In the genomic region with DNA sequence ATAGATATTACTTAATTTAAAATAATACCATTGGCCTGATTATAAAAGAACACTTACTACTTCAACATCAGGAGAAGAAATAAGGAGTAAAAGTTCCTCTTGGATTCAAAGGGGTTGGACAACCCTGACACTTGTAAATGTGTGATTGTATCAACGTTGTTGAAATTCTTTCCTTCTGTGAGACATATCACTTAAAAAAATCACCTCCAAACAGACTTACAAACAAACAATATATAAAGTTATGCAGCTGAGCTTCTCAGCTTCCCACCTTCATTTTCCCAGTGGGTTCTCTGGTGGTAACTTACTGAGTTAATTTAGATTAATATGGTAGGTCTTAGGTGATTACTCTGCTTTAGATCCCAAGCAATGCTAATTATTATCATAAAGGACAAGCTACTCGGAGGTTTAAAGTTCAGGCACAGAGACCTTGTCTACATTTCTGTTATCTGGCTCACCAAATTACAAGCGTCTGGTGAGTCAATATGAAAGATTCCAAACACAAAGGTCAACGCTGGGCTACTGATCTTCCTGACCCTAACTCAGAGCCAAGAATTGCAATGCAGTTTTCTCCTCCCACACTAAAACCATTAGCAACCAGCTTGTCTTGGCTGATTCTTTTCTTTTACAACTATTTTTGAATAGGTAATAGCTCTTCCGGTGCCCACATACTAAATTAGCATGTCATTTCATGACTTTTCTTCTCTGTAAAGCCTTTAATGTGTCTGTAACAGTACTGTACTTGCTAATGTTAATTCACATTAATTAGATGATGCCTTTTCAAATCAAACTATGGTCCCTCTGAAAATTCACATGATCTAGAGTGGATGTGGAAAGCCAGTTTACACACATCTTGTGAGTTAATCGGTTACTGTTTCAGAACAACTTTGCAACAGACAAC, we compare ENCODE assay signal across 2 cellular contexts.
TF ChIP-seq lines count a peak whose summit lies in the region.

No MANE protein-coding gene starts in this region.

TF ChIP-seq in K562, 482 proteins besides CTCF, POLR2A, EP300 and RAD21 (continued from another document):
- peak in 1 of 2 experiments; percentile 62; a peak in 2 of 4 replicates for TF ChIP-seq FOXA3 (CRISPR knock-in tag; conservative IDR thresholded peaks at IDR 0.05 in 1 of 2, IDR thresholded peaks at IDR 0.05 in 1 of 2)
- peak; percentile 55; the same call in 1 of the 2 replicates for TF ChIP-seq JUND (IDR thresholded peaks at IDR 0.05; ENCODE audit: borderline replicate concordance, low read depth, low read length)
- TF ChIP-seq JUND (tag; IDR thresholded peaks at IDR 0.05; ENCODE audit: borderline replicate concordance, low read depth, low read length) = peak; percentile 27; the same call in 1 of the 3 replicates
- no peak for TF ChIP-seq MAFK (IDR thresholded peaks at IDR 0.05; ENCODE audit: low read length)
- TF ChIP-seq HDAC1 (IDR thresholded peaks at IDR 0.05) = no peak
- no peak for TF ChIP-seq HCFC1 (IDR thresholded peaks at IDR 0.05; ENCODE audit: low read depth, low read length)
- TF ChIP-seq MTA3 (IDR thresholded peaks at IDR 0.05; ENCODE audit: borderline replicate concordance) = no peak
- TF ChIP-seq, protein P1, sequence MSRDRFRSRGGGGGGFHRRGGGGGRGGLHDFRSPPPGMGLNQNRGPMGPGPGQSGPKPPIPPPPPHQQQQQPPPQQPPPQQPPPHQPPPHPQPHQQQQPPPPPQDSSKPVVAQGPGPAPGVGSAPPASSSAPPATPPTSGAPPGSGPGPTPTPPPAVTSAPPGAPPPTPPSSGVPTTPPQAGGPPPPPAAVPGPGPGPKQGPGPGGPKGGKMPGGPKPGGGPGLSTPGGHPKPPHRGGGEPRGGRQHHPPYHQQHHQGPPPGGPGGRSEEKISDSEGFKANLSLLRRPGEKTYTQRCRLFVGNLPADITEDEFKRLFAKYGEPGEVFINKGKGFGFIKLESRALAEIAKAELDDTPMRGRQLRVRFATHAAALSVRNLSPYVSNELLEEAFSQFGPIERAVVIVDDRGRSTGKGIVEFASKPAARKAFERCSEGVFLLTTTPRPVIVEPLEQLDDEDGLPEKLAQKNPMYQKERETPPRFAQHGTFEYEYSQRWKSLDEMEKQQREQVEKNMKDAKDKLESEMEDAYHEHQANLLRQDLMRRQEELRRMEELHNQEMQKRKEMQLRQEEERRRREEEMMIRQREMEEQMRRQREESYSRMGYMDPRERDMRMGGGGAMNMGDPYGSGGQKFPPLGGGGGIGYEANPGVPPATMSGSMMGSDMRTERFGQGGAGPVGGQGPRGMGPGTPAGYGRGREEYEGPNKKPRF (IDR thresholded peaks at IDR 0.05; ENCODE audit: low read depth, low read length) = no peak
- no peak for TF ChIP-seq TAF1 (IDR thresholded peaks at IDR 0.05; ENCODE audit: control insufficient read depth, extremely low read depth, insufficient read depth, low read length, severe bottlenecking)
- TF ChIP-seq MAFF (IDR thresholded peaks at IDR 0.05; ENCODE audit: low read length) = no peak
- TF ChIP-seq KLF16 (IDR thresholded peaks at IDR 0.05) = peak; percentile 64
- TF ChIP-seq, protein P2, sequence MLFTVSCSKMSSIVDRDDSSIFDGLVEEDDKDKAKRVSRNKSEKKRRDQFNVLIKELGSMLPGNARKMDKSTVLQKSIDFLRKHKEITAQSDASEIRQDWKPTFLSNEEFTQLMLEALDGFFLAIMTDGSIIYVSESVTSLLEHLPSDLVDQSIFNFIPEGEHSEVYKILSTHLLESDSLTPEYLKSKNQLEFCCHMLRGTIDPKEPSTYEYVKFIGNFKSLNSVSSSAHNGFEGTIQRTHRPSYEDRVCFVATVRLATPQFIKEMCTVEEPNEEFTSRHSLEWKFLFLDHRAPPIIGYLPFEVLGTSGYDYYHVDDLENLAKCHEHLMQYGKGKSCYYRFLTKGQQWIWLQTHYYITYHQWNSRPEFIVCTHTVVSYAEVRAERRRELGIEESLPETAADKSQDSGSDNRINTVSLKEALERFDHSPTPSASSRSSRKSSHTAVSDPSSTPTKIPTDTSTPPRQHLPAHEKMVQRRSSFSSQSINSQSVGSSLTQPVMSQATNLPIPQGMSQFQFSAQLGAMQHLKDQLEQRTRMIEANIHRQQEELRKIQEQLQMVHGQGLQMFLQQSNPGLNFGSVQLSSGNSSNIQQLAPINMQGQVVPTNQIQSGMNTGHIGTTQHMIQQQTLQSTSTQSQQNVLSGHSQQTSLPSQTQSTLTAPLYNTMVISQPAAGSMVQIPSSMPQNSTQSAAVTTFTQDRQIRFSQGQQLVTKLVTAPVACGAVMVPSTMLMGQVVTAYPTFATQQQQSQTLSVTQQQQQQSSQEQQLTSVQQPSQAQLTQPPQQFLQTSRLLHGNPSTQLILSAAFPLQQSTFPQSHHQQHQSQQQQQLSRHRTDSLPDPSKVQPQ (CRISPR knock-in tag; IDR thresholded peaks at IDR 0.05; ENCODE audit: borderline replicate concordance) = no peak
- TF ChIP-seq SREBF2 (CRISPR knock-in tag; IDR thresholded peaks at IDR 0.05) = no peak
- TF ChIP-seq ZNF408 (CRISPR knock-in tag; IDR thresholded peaks at IDR 0.05; ENCODE audit: low read depth) = no peak
- TF ChIP-seq PHF20 (IDR thresholded peaks at IDR 0.05; ENCODE audit: partially characterized antibody) = no peak
- peak; percentile 59 for TF ChIP-seq NFIC (IDR thresholded peaks at IDR 0.05)
- TF ChIP-seq, protein P3, sequence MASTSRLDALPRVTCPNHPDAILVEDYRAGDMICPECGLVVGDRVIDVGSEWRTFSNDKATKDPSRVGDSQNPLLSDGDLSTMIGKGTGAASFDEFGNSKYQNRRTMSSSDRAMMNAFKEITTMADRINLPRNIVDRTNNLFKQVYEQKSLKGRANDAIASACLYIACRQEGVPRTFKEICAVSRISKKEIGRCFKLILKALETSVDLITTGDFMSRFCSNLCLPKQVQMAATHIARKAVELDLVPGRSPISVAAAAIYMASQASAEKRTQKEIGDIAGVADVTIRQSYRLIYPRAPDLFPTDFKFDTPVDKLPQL (IDR thresholded peaks at IDR 0.05; ENCODE audit: extremely low read depth, insufficient read length) = no peak
- TF ChIP-seq MYC (IDR thresholded peaks at IDR 0.05; ENCODE audit: low read depth, low read length) = no peak
- TF ChIP-seq MYC (CRISPR knock-in tag; IDR thresholded peaks at IDR 0.05; ENCODE audit: borderline replicate concordance, low read depth) = no peak
- no peak for TF ChIP-seq CBX2 (IDR thresholded peaks at IDR 0.05; ENCODE audit: insufficient read depth, low read length, poor library complexity, severe bottlenecking)
- TF ChIP-seq L3MBTL2 (IDR thresholded peaks at IDR 0.05) = no peak
- TF ChIP-seq HDAC3 (IDR thresholded peaks at IDR 0.05; ENCODE audit: borderline replicate concordance, partially characterized antibody) = no peak
- TF ChIP-seq ZC3H11A (IDR thresholded peaks at IDR 0.05; ENCODE audit: low read depth, low read length) = no peak
- TF ChIP-seq MBD2 (IDR thresholded peaks at IDR 0.05; ENCODE audit: borderline replicate concordance, low read depth) = no peak
- TF ChIP-seq FOXP1 (CRISPR knock-in tag; IDR thresholded peaks at IDR 0.05) = no peak
- TF ChIP-seq NFE2L1 (tag; IDR thresholded peaks at IDR 0.05; ENCODE audit: borderline replicate concordance, low read depth) = no peak
- peak; percentile 74 for TF ChIP-seq ARID1B (IDR thresholded peaks at IDR 0.05)

TF ChIP-seq in HepG2, 621 proteins besides CTCF, POLR2A, EP300 and RAD21 (continued from another document and continues in another):
- TF ChIP-seq ASH2L (IDR thresholded peaks at IDR 0.05; ENCODE audit: insufficient read length, low read depth, low read length) = peak; percentile 88
- peak; percentile 80; the same call in 1 of the 2 replicates for TF ChIP-seq SALL1 (CRISPR knock-in tag; IDR thresholded peaks at IDR 0.05)
- peak; percentile 36; the same call in 1 of the 2 replicates for TF ChIP-seq RFX1 (IDR thresholded peaks at IDR 0.05)
- TF ChIP-seq MIXL1 (CRISPR knock-in tag; IDR thresholded peaks at IDR 0.05) = peak; percentile 89
- no peak for TF ChIP-seq MAF1 (CRISPR knock-in tag; IDR thresholded peaks at IDR 0.05; ENCODE audit: borderline replicate concordance)
- TF ChIP-seq, protein P4, sequence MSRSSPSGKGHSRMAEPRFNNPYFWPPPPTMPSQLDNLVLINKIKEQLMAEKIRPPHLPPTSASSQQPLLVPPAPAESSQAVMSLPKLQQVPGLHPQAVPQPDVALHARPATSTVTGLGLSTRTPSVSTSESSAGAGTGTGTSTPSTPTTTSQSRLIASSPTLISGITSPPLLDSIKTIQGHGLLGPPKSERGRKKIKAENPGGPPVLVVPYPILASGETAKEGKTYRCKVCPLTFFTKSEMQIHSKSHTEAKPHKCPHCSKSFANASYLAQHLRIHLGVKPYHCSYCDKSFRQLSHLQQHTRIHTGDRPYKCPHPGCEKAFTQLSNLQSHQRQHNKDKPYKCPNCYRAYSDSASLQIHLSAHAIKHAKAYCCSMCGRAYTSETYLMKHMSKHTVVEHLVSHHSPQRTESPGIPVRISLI (CRISPR knock-in tag; IDR thresholded peaks at IDR 0.05; ENCODE audit: borderline replicate concordance) = peak; percentile 63; the same call in 1 of the 2 replicates
- TF ChIP-seq SOX5 (CRISPR knock-in tag; IDR thresholded peaks at IDR 0.05; ENCODE audit: borderline replicate concordance) = peak; percentile 85; the same call in 1 of the 2 replicates
- peak; percentile 75 for TF ChIP-seq ELF3 (CRISPR knock-in tag; IDR thresholded peaks at IDR 0.05)
- no peak for TF ChIP-seq ZNF605 (CRISPR knock-in tag; IDR thresholded peaks at IDR 0.05)
- peak; percentile 68; the same call in 1 of the 2 replicates for TF ChIP-seq RXRA (CRISPR knock-in tag; IDR thresholded peaks at IDR 0.05)
- TF ChIP-seq NR2F1 (CRISPR knock-in tag; IDR thresholded peaks at IDR 0.05) = peak; percentile 97 to 99
- TF ChIP-seq ZNF616 (CRISPR knock-in tag; IDR thresholded peaks at IDR 0.05; ENCODE audit: low read depth) = no peak
- TF ChIP-seq NFIC (IDR thresholded peaks at IDR 0.05; ENCODE audit: low read length) = peak; percentile 93
- peak; percentile 87 for TF ChIP-seq MIER3 (CRISPR knock-in tag; IDR thresholded peaks at IDR 0.05; ENCODE audit: borderline replicate concordance)
- peak; percentile 69; the same call in 1 of the 2 replicates for TF ChIP-seq ETV5 (CRISPR knock-in tag; IDR thresholded peaks at IDR 0.05; ENCODE audit: borderline replicate concordance)
- TF ChIP-seq, protein P5, sequence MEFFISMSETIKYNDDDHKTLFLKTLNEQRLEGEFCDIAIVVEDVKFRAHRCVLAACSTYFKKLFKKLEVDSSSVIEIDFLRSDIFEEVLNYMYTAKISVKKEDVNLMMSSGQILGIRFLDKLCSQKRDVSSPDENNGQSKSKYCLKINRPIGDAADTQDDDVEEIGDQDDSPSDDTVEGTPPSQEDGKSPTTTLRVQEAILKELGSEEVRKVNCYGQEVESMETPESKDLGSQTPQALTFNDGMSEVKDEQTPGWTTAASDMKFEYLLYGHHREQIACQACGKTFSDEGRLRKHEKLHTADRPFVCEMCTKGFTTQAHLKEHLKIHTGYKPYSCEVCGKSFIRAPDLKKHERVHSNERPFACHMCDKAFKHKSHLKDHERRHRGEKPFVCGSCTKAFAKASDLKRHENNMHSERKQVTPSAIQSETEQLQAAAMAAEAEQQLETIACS (CRISPR knock-in tag; IDR thresholded peaks at IDR 0.05) = no peak
- no peak for TF ChIP-seq ZNF850 (CRISPR knock-in tag; conservative IDR thresholded peaks at IDR 0.05)
- peak; percentile 65 for TF ChIP-seq ERF (CRISPR knock-in tag; IDR thresholded peaks at IDR 0.05)
- TF ChIP-seq HDAC2 (CRISPR knock-in tag; IDR thresholded peaks at IDR 0.05) = peak; percentile 95
- TF ChIP-seq KAT8 (CRISPR knock-in tag; IDR thresholded peaks at IDR 0.05) = peak; percentile 62; the same call in 1 of the 2 replicates
- peak; percentile 38; the same call in 1 of the 2 replicates for TF ChIP-seq MBD4 (IDR thresholded peaks at IDR 0.05; ENCODE audit: borderline replicate concordance, low read length)
- no peak for TF ChIP-seq ZNF326 (CRISPR knock-in tag; IDR thresholded peaks at IDR 0.05; ENCODE audit: borderline replicate concordance)
- TF ChIP-seq RCOR2 (CRISPR knock-in tag; IDR thresholded peaks at IDR 0.05) = peak; percentile 67
- peak; percentile 89; the same call in 1 of the 2 replicates for TF ChIP-seq HMG20A (CRISPR knock-in tag; IDR thresholded peaks at IDR 0.05; ENCODE audit: borderline replicate concordance)
- peak; percentile 83 for TF ChIP-seq PITX1 (CRISPR knock-in tag; IDR thresholded peaks at IDR 0.05)
- TF ChIP-seq, protein P6, sequence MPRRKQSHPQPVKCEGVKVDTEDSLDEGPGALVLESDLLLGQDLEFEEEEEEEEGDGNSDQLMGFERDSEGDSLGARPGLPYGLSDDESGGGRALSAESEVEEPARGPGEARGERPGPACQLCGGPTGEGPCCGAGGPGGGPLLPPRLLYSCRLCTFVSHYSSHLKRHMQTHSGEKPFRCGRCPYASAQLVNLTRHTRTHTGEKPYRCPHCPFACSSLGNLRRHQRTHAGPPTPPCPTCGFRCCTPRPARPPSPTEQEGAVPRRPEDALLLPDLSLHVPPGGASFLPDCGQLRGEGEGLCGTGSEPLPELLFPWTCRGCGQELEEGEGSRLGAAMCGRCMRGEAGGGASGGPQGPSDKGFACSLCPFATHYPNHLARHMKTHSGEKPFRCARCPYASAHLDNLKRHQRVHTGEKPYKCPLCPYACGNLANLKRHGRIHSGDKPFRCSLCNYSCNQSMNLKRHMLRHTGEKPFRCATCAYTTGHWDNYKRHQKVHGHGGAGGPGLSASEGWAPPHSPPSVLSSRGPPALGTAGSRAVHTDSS (CRISPR knock-in tag; conservative IDR thresholded peaks at IDR 0.05) = no peak
- TF ChIP-seq, protein P7, sequence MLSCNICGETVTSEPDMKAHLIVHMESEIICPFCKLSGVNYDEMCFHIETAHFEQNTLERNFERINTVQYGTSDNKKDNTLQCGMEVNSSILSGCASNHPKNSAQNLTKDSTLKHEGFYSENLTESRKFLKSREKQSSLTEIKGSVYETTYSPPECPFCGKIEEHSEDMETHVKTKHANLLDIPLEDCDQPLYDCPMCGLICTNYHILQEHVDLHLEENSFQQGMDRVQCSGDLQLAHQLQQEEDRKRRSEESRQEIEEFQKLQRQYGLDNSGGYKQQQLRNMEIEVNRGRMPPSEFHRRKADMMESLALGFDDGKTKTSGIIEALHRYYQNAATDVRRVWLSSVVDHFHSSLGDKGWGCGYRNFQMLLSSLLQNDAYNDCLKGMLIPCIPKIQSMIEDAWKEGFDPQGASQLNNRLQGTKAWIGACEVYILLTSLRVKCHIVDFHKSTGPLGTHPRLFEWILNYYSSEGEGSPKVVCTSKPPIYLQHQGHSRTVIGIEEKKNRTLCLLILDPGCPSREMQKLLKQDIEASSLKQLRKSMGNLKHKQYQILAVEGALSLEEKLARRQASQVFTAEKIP (CRISPR knock-in tag; IDR thresholded peaks at IDR 0.05; ENCODE audit: borderline replicate concordance) = no peak
- TF ChIP-seq, protein P8, sequence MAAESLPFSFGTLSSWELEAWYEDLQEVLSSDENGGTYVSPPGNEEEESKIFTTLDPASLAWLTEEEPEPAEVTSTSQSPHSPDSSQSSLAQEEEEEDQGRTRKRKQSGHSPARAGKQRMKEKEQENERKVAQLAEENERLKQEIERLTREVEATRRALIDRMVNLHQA (CRISPR knock-in tag; IDR thresholded peaks at IDR 0.05) = no peak
- no peak for TF ChIP-seq U2AF1 (optimal IDR thresholded peaks at IDR 0.05; ENCODE audit: low read depth, low read length)
- no peak for TF ChIP-seq MBNL3 (CRISPR knock-in tag; conservative IDR thresholded peaks at IDR 0.05)
